Comparison of ENCODE assay signal across 20 cellular contexts in genomic region chr10:17053513-17053912, GRCh38.
"Had no signal": no experiment of that assay in that cellular context is flagged by ENCODE, and none has a peak within 500 bp of the region (broad histone marks: within the 10 kb centered on the region; RNA-seq: fewer than 3 reads in every experiment).

No MANE protein-coding gene starts in this region.

- H3K27me3 Mint-ChIP-seq: IgD-negative memory B cell, T-cell had no signal

- ATAC-seq: HepG2, K562, T-cell had no signal

- H3K9me2 ChIP-seq: SK-N-SH had no signal

- H3K4me3 Mint-ChIP-seq: IgD-negative memory B cell, T-cell had no signal

- H3K27ac ChIP-seq: RWPE1 had no signal

- H3K9ac ChIP-seq: SK-N-SH had no signal

- H3K4me2 ChIP-seq: SK-N-SH had no signal

- H3K27ac Mint-ChIP-seq: IgD-negative memory B cell, T-cell had no signal

- H3K4me3 ChIP-seq: K562 had no signal

- DNase-seq: NCI-H1092, NCI-H1105 treated with DMSO at 0.1 percent for 48 hours, NCI-H1436, NCI-H187, NCI-H2029, NCI-H2081 treated with DMSO at 0.1 percent for 48 hours, NCI-H2171 treated with DMSO at 0.1 percent for 48 hours, NCI-H345, NCI-H446 treated with DMSO at 0.1 percent for 48 hours, NCI-H510A treated with DMSO at 0.1 percent for 48 hours, NCI-H526 treated with DMSO at 0.1 percent for 48 hours, NCI-H748 treated with DMSO at 0.1 percent for 48 hours, SHP77, SK-N-SH, SW 1271, T-cell had no signal
